ENCODE assay signal across 15 cellular contexts in genomic region chr12:53844989-53845836, GRCh38.
DNase-seq lines count a peak whose midpoint lies in the region; ATAC-seq, FAIRE-seq and TF ChIP-seq lines count a peak whose summit lies in the region.
"Had no signal": no experiment of that assay in that cellular context is flagged by ENCODE, and none has a peak within 500 bp of the region (broad histone marks: within the 10 kb centered on the region; RNA-seq: fewer than 3 reads in every experiment).

No MANE protein-coding gene starts in this region.

- TF ChIP-seq EP300 in A549 (IDR thresholded peaks at IDR 0.05) = no peak

- TF ChIP-seq CTCF in A549 (IDR thresholded peaks at IDR 0.05) = no peak

- TF ChIP-seq RAD21 in A549 (conservative IDR thresholded peaks at IDR 0.05 in 1 of 2, IDR thresholded peaks at IDR 0.05 in 1 of 2) = peak; percentile 8 to 24; a peak in 1 of 5 replicates

- 9% methylated on average over 5 of the region's 5 CpGs for WGBS in A549 (ENCODE audit: missing lambda C conversion rate)
- 18 to 21% methylated on average over 5 of the region's 5 CpGs for WGBS in aorta, 2 donors

- FAIRE-seq in A549 (lab: Jason Lieb, UNC) = peak; percentile 59
- FAIRE-seq: endothelial cell of umbilical vein had no signal

- peaks cover 32% of the 10 kb centered on the region for H3K4me1 ChIP-seq in A549
- H3K4me1 ChIP-seq in aorta (ENCODE audit: control insufficient read depth in 1 of 2, insufficient read depth in 2 of 2, low read length in 2 of 2) = no peaks in the 10 kb centered on the region
- H3K4me1 ChIP-seq: transverse colon had no signal

- ATAC-seq in A549 (peak; percentile 98), aorta (ENCODE audit: low FRiP score) (no peak)

- peak overlapping the region; percentile 64 for H3K4me2 ChIP-seq in A549

- H3K27ac ChIP-seq in A549 (peak overlapping the region; percentile 61 to 81), aorta (ENCODE audit: low read depth in 1 of 2, low read length in 2 of 2) (no peak overlapping the region)
- H3K27ac ChIP-seq: transverse colon, WERI-Rb-1 had no signal

- DNase-seq in A549 (ENCODE audit: low read depth in 1 of 2, low spot score in 1 of 2) (peak; percentile 72 to 88), HCEC 1CT (peak; percentile 14), T1000 (lab: John Stamatoyannopoulos, UW) (peak; percentile 100), glomerular visceral epithelial cell (ENCODE audit: extremely low spot score) (peak; percentile 60), CD1c-positive myeloid dendritic cell (ENCODE audit: extremely low spot score) (no peak), NCI-H446 treated with DMSO at 0.1 percent for 48 hours (lab: John Stamatoyannopoulos, UW) (no peak), aorta (no peak), globus pallidus (ENCODE audit: low spot score) (no peak)
- DNase-seq: activated T-cell treated with anti-CD3 and anti-CD28 coated beads for 4 hours, AML-193, naive B cell, OCI-M1, transverse colon, WERI-Rb-1 had no signal

- CTCF ChIA-PET in A549 (lab: Yijun Ruan, JAX) = interaction anchor here (1.0 to 1.5 kb wide), 5 partner anchors 9 to 98 kb away, joined by 3 to 6 read pairs (median 5); partner anchors contain the start of gene HOXC13

- no peak for TF ChIP-seq POLR2A in A549 (IDR thresholded peaks at IDR 0.05; ENCODE audit: low read length)

- H3K27me3 ChIP-seq in aorta (ENCODE audit: control insufficient read depth in 1 of 2, insufficient read depth in 2 of 2, low read length in 1 of 2) = peaks cover 0 to 2% of the 10 kb centered on the region in 2 donors

- H3K4me3 ChIP-seq in A549 (no peak overlapping the region), aorta (ENCODE audit: low read length in 2 of 2) (no peak overlapping the region)
- H3K4me3 ChIP-seq: transverse colon had no signal

- no peaks in the 10 kb centered on the region; the same call in 2 of the 3 replicates for H3K9me3 ChIP-seq in A549
- H3K9me3 ChIP-seq in aorta (ENCODE audit: control insufficient read depth, low read length) = peaks cover 2% of the 10 kb centered on the region
- H3K9me3 ChIP-seq: transverse colon had no signal

- intact Hi-C loops in aorta (cut with DNase I) = no loop called here

- no peaks in the 10 kb centered on the region for H3K36me3 ChIP-seq in aorta (ENCODE audit: control insufficient read depth in 1 of 2, insufficient read depth in 2 of 2, low read length in 1 of 2)
- H3K36me3 ChIP-seq: transverse colon, WERI-Rb-1 had no signal

- POLR2A ChIA-PET in A549 (lab: Yijun Ruan, JAX) = interaction anchor here (0.7 to 1.3 kb wide), 2 partner anchors 10 to 20 kb away, joined by 3 to 4 read pairs; no protein-coding TSS in a partner anchor

TF ChIP-seq in A549, 52 proteins besides CTCF, POLR2A, EP300 and RAD21:
- TF ChIP-seq JUN (IDR thresholded peaks at IDR 0.05) = 0 out of 5 replicates have a peak, but pooled peaks of 1 of the 2 experiments have one; percentile 6
- TF ChIP-seq FOXS1 (CRISPR knock-in tag; IDR thresholded peaks at IDR 0.05) = no peak
- peak; percentile 57; the same call in 1 of the 2 replicates for TF ChIP-seq GATA3 (IDR thresholded peaks at IDR 0.05; ENCODE audit: borderline replicate concordance)
- peak in 1 of 2 experiments; percentile 28; a peak in 1 of 4 replicates for TF ChIP-seq CEBPB (IDR thresholded peaks at IDR 0.05)
- TF ChIP-seq FOSL2 (IDR thresholded peaks at IDR 0.05) = no peak
- TF ChIP-seq FOSL2 (CRISPR knock-in tag; IDR thresholded peaks at IDR 0.05) = peak; percentile 49
- no peak for TF ChIP-seq RARB (CRISPR knock-in tag; IDR thresholded peaks at IDR 0.05)
- TF ChIP-seq MAX (IDR thresholded peaks at IDR 0.05) = peak; percentile 57; the same call in 1 of the 2 replicates
- TF ChIP-seq JUNB (IDR thresholded peaks at IDR 0.05) = peak; percentile 21; the same call in 1 of the 2 replicates

Comparison
In these comparisons a context has a peak if more than half of its experiments do, and no peak if none do; other contexts are left out.
1. DNase-seq: peak in A549 (2 of 2), HCEC 1CT (single experiment), T1000 (single experiment) and glomerular visceral epithelial cell (single experiment); none in CD1c-positive myeloid dendritic cell (single experiment), NCI-H446 treated with DMSO at 0.1 percent for 48 hours (single experiment), aorta (0 of 2) and globus pallidus (single experiment).
2. H3K27ac ChIP-seq: peak in A549 (2 of 2); none in aorta (0 of 2).